Comparison of ENCODE assay signal across 23 cellular contexts in genomic region chr3:118239253-118239652, GRCh38.
"Had no signal": no experiment of that assay in that cellular context is flagged by ENCODE, and none has a peak within 500 bp of the region (broad histone marks: within the 10 kb centered on the region; RNA-seq: fewer than 3 reads in every experiment).

No MANE protein-coding gene starts in this region.

- FAIRE-seq: endometrium had no signal

- H3K4me1 ChIP-seq: colonic mucosa, esophagus squamous epithelium, gastrocnemius medialis, heart left ventricle, left lung, lower lobe of right lung had no signal

- DNase-seq: colonic mucosa; cortex of kidney; effector CD8-positive, alpha-beta T cell; effector memory CD8-positive, alpha-beta T cell; endodermal cell; erythroblast; esophagus squamous epithelium; foreskin fibroblast; foreskin melanocyte; gastrocnemius medialis; heart left ventricle; hypothalamus; immature natural killer cell; islet precursor cell; left cardiac atrium; left lung; left ventricle myocardium superior; lower lobe of right lung; mesenchymal stem cell; mucosa of descending colon had no signal

- H3K27me3 ChIP-seq: colonic mucosa, esophagus squamous epithelium, gastrocnemius medialis, heart left ventricle, hepatocyte, left lung had no signal

- H3K9me3 ChIP-seq: colonic mucosa, esophagus squamous epithelium, gastrocnemius medialis, heart left ventricle, lower lobe of right lung, mucosa of descending colon had no signal

- H3K27ac ChIP-seq: colonic mucosa, epithelial cell of prostate, esophagus squamous epithelium, gastrocnemius medialis, heart left ventricle, hepatocyte, left lung, lower lobe of right lung had no signal

- H3K36me3 ChIP-seq: colonic mucosa, esophagus squamous epithelium, gastrocnemius medialis, heart left ventricle, left lung, lower lobe of right lung had no signal

- ATAC-seq: effector memory CD8-positive, alpha-beta T cell; gastrocnemius medialis; heart left ventricle; left cardiac atrium; left lung; left ventricle myocardium superior; lower lobe of right lung; mucosa of descending colon had no signal

- H3K4me3 ChIP-seq: colonic mucosa, esophagus squamous epithelium, gastrocnemius medialis, heart left ventricle, hepatocyte, left lung, lower lobe of right lung, mucosa of descending colon had no signal
